ENCODE assay signal across 1 cellular context in the genomic region with DNA sequence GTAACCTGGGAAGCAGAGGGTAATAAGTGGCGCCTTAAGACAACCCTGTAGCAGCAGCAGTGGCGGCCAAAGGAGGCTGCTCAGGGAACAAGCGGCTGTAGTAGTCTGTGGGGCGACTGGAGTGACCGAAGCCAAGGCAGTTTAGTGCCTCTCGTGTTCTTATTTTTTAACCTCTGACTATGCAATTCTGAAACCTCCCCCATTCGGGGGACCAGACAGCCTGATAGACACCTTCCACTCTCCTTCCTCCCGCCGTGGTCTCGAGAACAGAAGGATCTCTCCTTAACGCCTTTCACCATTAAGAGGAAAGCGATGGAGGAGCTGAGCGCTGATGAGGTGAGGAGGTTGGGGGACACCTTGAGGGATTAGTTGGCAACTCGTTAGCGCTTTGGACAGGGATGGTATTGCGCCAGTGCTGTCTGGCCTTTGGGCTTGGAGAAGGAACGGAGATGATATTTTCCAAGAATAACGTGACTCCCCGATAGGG.
A peak's percentile ranks its signal among the peaks of the same experiment; 100 is the strongest.
TF ChIP-seq lines count a peak whose summit lies in the region.

No MANE protein-coding gene starts in this region.

TF ChIP-seq in H1, 55 proteins besides CTCF, POLR2A, EP300 and RAD21 (continued from another document):
- no peak for TF ChIP-seq HDAC6 (IDR thresholded peaks at IDR 0.05; ENCODE audit: low read depth, low read length)
- TF ChIP-seq CHD2 (IDR thresholded peaks at IDR 0.05; ENCODE audit: low read length), result no peak
- no peak for TF ChIP-seq KDM5A (IDR thresholded peaks at IDR 0.05; ENCODE audit: low read length)
- TF ChIP-seq EGR1 (IDR thresholded peaks at IDR 0.05; ENCODE audit: borderline replicate concordance, low read depth, low read length), result no peak
- TF ChIP-seq RNF2 (IDR thresholded peaks at IDR 0.05; ENCODE audit: borderline replicate concordance, low read depth, low read length, missing control alignments, poor library complexity, severe bottlenecking), result no peak
- no peak for TF ChIP-seq MAFK (IDR thresholded peaks at IDR 0.05; ENCODE audit: low read depth, low read length)
- TF ChIP-seq POLR2AphosphoS5 (IDR thresholded peaks at IDR 0.05; ENCODE audit: low read depth, low read length), result no peak
- TF ChIP-seq RBBP5 (IDR thresholded peaks at IDR 0.05; ENCODE audit: borderline replicate concordance, low read depth, low read length), result 0 out of 2 replicates have a peak, but pooled peaks have one; percentile 66
- no peak for TF ChIP-seq NRF1 (IDR thresholded peaks at IDR 0.05; ENCODE audit: low read depth, low read length)
- no peak for TF ChIP-seq EZH2 (IDR thresholded peaks at IDR 0.05; ENCODE audit: low read depth, low read length, severe bottlenecking)
- no peak for TF ChIP-seq TCF12 (IDR thresholded peaks at IDR 0.05; ENCODE audit: low read depth, low read length)
- peak; percentile 74 for TF ChIP-seq SAP30 (IDR thresholded peaks at IDR 0.05; ENCODE audit: insufficient read depth, insufficient replicate concordance, low read length)
- TF ChIP-seq HDAC2 (IDR thresholded peaks at IDR 0.05; ENCODE audit: borderline replicate concordance in 1 of 2, low read depth in 2 of 2, low read length in 2 of 2), result 0 out of 4 replicates have a peak, but pooled peaks of 1 of the 2 experiments have one; percentile 18
- TF ChIP-seq, protein P1, sequence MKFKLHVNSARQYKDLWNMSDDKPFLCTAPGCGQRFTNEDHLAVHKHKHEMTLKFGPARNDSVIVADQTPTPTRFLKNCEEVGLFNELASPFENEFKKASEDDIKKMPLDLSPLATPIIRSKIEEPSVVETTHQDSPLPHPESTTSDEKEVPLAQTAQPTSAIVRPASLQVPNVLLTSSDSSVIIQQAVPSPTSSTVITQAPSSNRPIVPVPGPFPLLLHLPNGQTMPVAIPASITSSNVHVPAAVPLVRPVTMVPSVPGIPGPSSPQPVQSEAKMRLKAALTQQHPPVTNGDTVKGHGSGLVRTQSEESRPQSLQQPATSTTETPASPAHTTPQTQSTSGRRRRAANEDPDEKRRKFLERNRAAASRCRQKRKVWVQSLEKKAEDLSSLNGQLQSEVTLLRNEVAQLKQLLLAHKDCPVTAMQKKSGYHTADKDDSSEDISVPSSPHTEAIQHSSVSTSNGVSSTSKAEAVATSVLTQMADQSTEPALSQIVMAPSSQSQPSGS (IDR thresholded peaks at IDR 0.05; ENCODE audit: low read length), result no peak
- TF ChIP-seq SIN3A (conservative IDR thresholded peaks at IDR 0.05 in 1 of 2, IDR thresholded peaks at IDR 0.05 in 1 of 2; ENCODE audit: low read depth in 1 of 2, low read length in 2 of 2), result 0 out of 4 replicates have a peak, but pooled peaks of 1 of the 2 experiments have one; percentile 62
- TF ChIP-seq TAF7 (optimal IDR thresholded peaks at IDR 0.05; ENCODE audit: borderline replicate concordance, low read depth, low read length), result peak; percentile 36
- TF ChIP-seq CEBPB (IDR thresholded peaks at IDR 0.05; ENCODE audit: low read depth, low read length), result peak; percentile 47; the same call in 1 of the 2 replicates
- no peak for TF ChIP-seq CBX5 (IDR thresholded peaks at IDR 0.05; ENCODE audit: low read depth, low read length)
